28 cellular contexts compared by ENCODE assay signal in the genomic region with DNA sequence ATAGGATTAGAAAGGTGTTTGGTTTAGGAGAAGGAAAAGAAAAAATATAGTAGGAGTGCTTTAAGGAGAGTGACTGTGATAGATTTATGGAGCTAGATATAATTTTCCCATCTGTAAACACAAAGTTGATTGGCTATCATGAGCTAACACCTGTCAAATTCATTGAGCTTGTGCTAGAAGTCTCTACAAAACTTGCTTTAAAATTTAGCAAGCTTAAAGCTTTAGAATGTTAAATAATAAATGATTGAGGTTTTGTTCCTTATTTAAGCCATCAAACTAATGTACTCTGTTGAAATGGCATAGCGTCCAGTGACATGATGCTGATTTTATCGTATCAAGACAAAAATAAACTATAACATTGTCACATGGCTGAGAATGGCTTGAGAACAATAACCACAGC.
"Had no signal": no experiment of that assay in that cellular context is flagged by ENCODE, and none has a peak within 500 bp of the region (broad histone marks: within the 10 kb centered on the region; RNA-seq: fewer than 3 reads in every experiment).

No MANE protein-coding gene starts in this region.

- H3K4me1 ChIP-seq: stomach, suprapubic skin, testis, thyroid gland, tibial artery, tibial nerve, transverse colon, upper lobe of left lung, upper lobe of right lung, uterus, vagina had no signal

- H3K27ac ChIP-seq: stomach, suprapubic skin, testis, thoracic aorta, thyroid gland, tibial artery, tibial nerve, transverse colon, upper lobe of left lung, upper lobe of right lung, uterus, vagina had no signal

- H3K4me3 Mint-ChIP-seq: stimulated activated effector memory CD8-positive, alpha-beta T cell treated with anti-CD3 and anti-CD28 coated beads, Interleukin-12 subunit alpha, Interleukin-12 subunit beta, amount 100 ng/mL, for 72 hours; stimulated activated memory B cell treated with anti-CD40 and anti-IgM and Interleukin-4, amounts not matched to agents 10 μg/mL and 1 μg/mL and 100 μg/mL, for 72 hours; stimulated activated naive B cell treated with anti-CD40 and anti-IgM and Interleukin-4, amounts not matched to agents 10 μg/mL and 1 μg/mL and 100 μg/mL, for 72 hours; stimulated activated naive CD8-positive, alpha-beta T cell treated with anti-CD3 and anti-CD28 coated beads, Interleukin-15, amount 100 ng/mL, for 72 hours; stimulated activated naive CD8-positive, alpha-beta T cell treated with anti-CD3 and anti-CD28 coated beads, Interleukin-15, Interleukin-2, amounts not matched to agents 100 ng/mL and 50 ng/mL, for 24 hours; type B pancreatic cell had no signal

- H3K9me3 ChIP-seq: stomach, suprapubic skin, testis, thoracic aorta, thyroid gland, tibial artery, tibial nerve, upper lobe of left lung, upper lobe of right lung, uterus, vagina had no signal

- H3K36me3 Mint-ChIP-seq: stimulated activated effector memory CD8-positive, alpha-beta T cell treated with anti-CD3 and anti-CD28 coated beads, Interleukin-12 subunit alpha, Interleukin-12 subunit beta, amount 100 ng/mL, for 72 hours; stimulated activated memory B cell treated with anti-CD40 and anti-IgM and Interleukin-4, amounts not matched to agents 10 μg/mL and 1 μg/mL and 100 μg/mL, for 72 hours; stimulated activated naive B cell treated with anti-CD40 and anti-IgM and Interleukin-4, amounts not matched to agents 10 μg/mL and 1 μg/mL and 100 μg/mL, for 72 hours; type B pancreatic cell had no signal

- H3K4me1 Mint-ChIP-seq: stimulated activated effector memory CD8-positive, alpha-beta T cell treated with anti-CD3 and anti-CD28 coated beads, Interleukin-12 subunit alpha, Interleukin-12 subunit beta, amount 100 ng/mL, for 72 hours; stimulated activated memory B cell treated with anti-CD40 and anti-IgM and Interleukin-4, amounts not matched to agents 10 μg/mL and 1 μg/mL and 100 μg/mL, for 72 hours; stimulated activated naive B cell treated with anti-CD40 and anti-IgM and Interleukin-4, amounts not matched to agents 10 μg/mL and 1 μg/mL and 100 μg/mL, for 72 hours; stimulated activated naive CD8-positive, alpha-beta T cell treated with anti-CD3 and anti-CD28 coated beads, Interleukin-15, amount 100 ng/mL, for 72 hours had no signal

- DNase-seq: stimulated activated CD4-positive, alpha-beta T cell treated with anti-CD3 and anti-CD28 coated beads, Interleukin-2, amount 100 ng/mL, for 48 hours; stimulated activated CD4-positive, alpha-beta T cell treated with anti-CD3 and anti-CD28 coated beads, Interleukin-4, amount 100 ng/mL, for 1 hour; stimulated activated CD4-positive, alpha-beta T cell treated with anti-CD3 and anti-CD28 coated beads, Interleukin-4, amount 100 ng/mL, for 24 hours; stimulated activated CD4-positive, alpha-beta T cell treated with anti-CD3 and anti-CD28 coated beads, Interleukin-4, amount 100 ng/mL, for 4 hours; stimulated activated CD8-positive, alpha-beta memory T cell treated with anti-CD3 and anti-CD28 coated beads, Interleukin-4, amount 100 ng/mL, for 48 hours; stimulated activated naive B cell treated with anti-CD40 and anti-IgM and Interleukin-4, amounts not matched to agents 10 μg/mL and 1 μg/mL and 100 μg/mL, for 72 hours; stimulated activated naive CD4-positive, alpha-beta T cell; stimulated activated naive CD4-positive, alpha-beta T cell treated with Interleukin-2 at 50 U/mL for 16 hours; stimulated activated naive CD8-positive, alpha-beta T cell treated with anti-CD3 and anti-CD28 coated beads, Interleukin-15, amount 100 ng/mL, for 72 hours; stimulated activated naive CD8-positive, alpha-beta T cell treated with anti-CD3 and anti-CD28 coated beads, Interleukin-15, Interleukin-2, amounts not matched to agents 100 U/mL and 50 U/mL, for 24 hours; stomach; substantia nigra; testis; thyroid gland; tibial artery; transverse colon; trophoblast cell; upper lobe of left lung; upper lobe of right lung; uterus had no signal

- H3K9me3 Mint-ChIP-seq: stimulated activated naive B cell treated with anti-CD40 and anti-IgM and Interleukin-4, amounts not matched to agents 10 μg/mL and 1 μg/mL and 100 μg/mL, for 72 hours; type B pancreatic cell had no signal

- H3K27ac Mint-ChIP-seq: stimulated activated effector memory CD8-positive, alpha-beta T cell treated with anti-CD3 and anti-CD28 coated beads, Interleukin-12 subunit alpha, Interleukin-12 subunit beta, amount 100 ng/mL, for 72 hours; stimulated activated memory B cell treated with anti-CD40 and anti-IgM and Interleukin-4, amounts not matched to agents 10 μg/mL and 1 μg/mL and 100 μg/mL, for 72 hours; stimulated activated naive B cell treated with anti-CD40 and anti-IgM and Interleukin-4, amounts not matched to agents 10 μg/mL and 1 μg/mL and 100 μg/mL, for 72 hours; stimulated activated naive CD8-positive, alpha-beta T cell treated with anti-CD3 and anti-CD28 coated beads, Interleukin-15, amount 100 ng/mL, for 72 hours; stimulated activated naive CD8-positive, alpha-beta T cell treated with anti-CD3 and anti-CD28 coated beads, Interleukin-15, Interleukin-2, amounts not matched to agents 100 ng/mL and 50 ng/mL, for 24 hours; type B pancreatic cell had no signal

- H3K36me3 ChIP-seq: stomach, suprapubic skin, thoracic aorta, thyroid gland, tibial artery, tibial nerve, transverse colon, upper lobe of left lung, upper lobe of right lung, uterus, vagina had no signal

- ATAC-seq: stimulated activated effector memory CD8-positive, alpha-beta T cell treated with anti-CD3 and anti-CD28 coated beads, Interleukin-12 subunit alpha, Interleukin-12 subunit beta, amount 100 ng/mL, for 72 hours; stimulated activated memory B cell treated with anti-CD40 and anti-IgM and Interleukin-4, amounts not matched to agents 10 μg/mL and 1 μg/mL and 100 μg/mL, for 72 hours; stimulated activated naive B cell treated with anti-CD40 and anti-IgM and Interleukin-4, amounts not matched to agents 10 μg/mL and 1 μg/mL and 100 μg/mL, for 72 hours; stimulated activated naive CD8-positive, alpha-beta T cell treated with anti-CD3 and anti-CD28 coated beads, Interleukin-15, amount 100 ng/mL, for 72 hours; stimulated activated naive CD8-positive, alpha-beta T cell treated with anti-CD3 and anti-CD28 coated beads, Interleukin-15, Interleukin-2, amounts not matched to agents 100 U/mL and 50 U/mL, for 24 hours; upper lobe of right lung had no signal

- H3K27me3 ChIP-seq: stomach, suprapubic skin, testis, thyroid gland, tibial artery, tibial nerve, transverse colon, upper lobe of left lung, upper lobe of right lung, uterus, vagina had no signal

- H3K4me3 ChIP-seq: stomach, suprapubic skin, testis, thoracic aorta, thyroid gland, tibial artery, tibial nerve, transverse colon, upper lobe of left lung, upper lobe of right lung, uterus, vagina had no signal

- H3K27me3 Mint-ChIP-seq: stimulated activated memory B cell treated with anti-CD40 and anti-IgM and Interleukin-4, amounts not matched to agents 10 μg/mL and 1 μg/mL and 100 μg/mL, for 72 hours; stimulated activated naive B cell treated with anti-CD40 and anti-IgM and Interleukin-4, amounts not matched to agents 10 μg/mL and 1 μg/mL and 100 μg/mL, for 72 hours; stimulated activated naive CD8-positive, alpha-beta T cell treated with anti-CD3 and anti-CD28 coated beads, Interleukin-15, amount 100 ng/mL, for 72 hours; stimulated activated naive CD8-positive, alpha-beta T cell treated with anti-CD3 and anti-CD28 coated beads, Interleukin-15, Interleukin-2, amounts not matched to agents 100 ng/mL and 50 ng/mL, for 24 hours; type B pancreatic cell had no signal
